8 cellular contexts compared by ENCODE assay signal in genomic region chr16:46830902-46831647, GRCh38. TPM values are rescaled to one million over a fixed set of nuclear protein-coding genes. Genes with fewer than 3 reads are reported as not detected.
DNase-seq lines count a peak whose midpoint lies in the region; ATAC-seq and TF ChIP-seq lines count a peak whose summit lies in the region.

Gene C16orf87, minus strand, starts transcription at chr16:46831180. Its CDS starts 31 bp downstream, at chr16:46831149.

- H3K27me3 Mint-ChIP-seq in T-helper 17 cell: no peaks in the 10 kb centered on the region

- H3K27me3 ChIP-seq in right cardiac atrium (ENCODE audit: control insufficient read depth, insufficient read depth) (no peaks in the 10 kb centered on the region), aorta (ENCODE audit: control insufficient read depth in 1 of 2, insufficient read depth in 2 of 2, low read length in 1 of 2) (no peaks in the 10 kb centered on the region)

- peak within 1 kb of the TSS; percentile 89 for H3K27ac ChIP-seq in right cardiac atrium (ENCODE audit: low read length)
- peak within 1 kb of the TSS; percentile 61 to 65 for H3K27ac ChIP-seq in aorta (ENCODE audit: low read depth in 1 of 2, low read length in 2 of 2)

- H3K27ac Mint-ChIP-seq in T-helper 17 cell: peak within 1 kb of the TSS; percentile 98

- H3K4me3 Mint-ChIP-seq in T-helper 17 cell: peak within 1 kb of the TSS; percentile 99

- H3K9me3 ChIP-seq in T-helper 17 cell (ENCODE audit: control insufficient read depth, low read length, poor library complexity, severe bottlenecking) (no peaks in the 10 kb centered on the region), right cardiac atrium (ENCODE audit: control insufficient read depth, low read length) (no peaks in the 10 kb centered on the region), aorta (ENCODE audit: control insufficient read depth, low read length) (no peaks in the 10 kb centered on the region)

- intact Hi-C loops in right cardiac atrium (cut with DNase I): no loop called here
- intact Hi-C loops in aorta (cut with DNase I): loop anchor here in 1 of 2 donors (5.0 kb wide), 1 partner anchor 39 kb away; no protein-coding TSS in a partner anchor

- peak within 1 kb of the TSS; percentile 83 for H3K4me3 ChIP-seq in right cardiac atrium (ENCODE audit: low read length)
- H3K4me3 ChIP-seq in aorta (ENCODE audit: low read length in 2 of 2): peak within 1 kb of the TSS; percentile 55 to 90

- H3K4me1 ChIP-seq in right cardiac atrium (ENCODE audit: control insufficient read depth, insufficient read depth, low read length) (no peaks in the 10 kb centered on the region), aorta (ENCODE audit: control insufficient read depth in 1 of 2, insufficient read depth in 2 of 2, low read length in 2 of 2) (peaks cover 0 to 2% of the 10 kb centered on the region in 2 donors)

- TF ChIP-seq POLR2A in GM15510 (IDR thresholded peaks at IDR 0.05; ENCODE audit: borderline replicate concordance, extremely low read depth, insufficient read length): peak; percentile 72

- ATAC-seq in HG02885 (IDR thresholded peaks at IDR 0.05; ENCODE audit: poor library complexity, unreplicated experiment) (peak; percentile 95), T-helper 17 cell (peak; percentile 94), right cardiac atrium (peak; percentile 99), aorta (ENCODE audit: low FRiP score) (peak; percentile 98)

- no peaks in the 10 kb centered on the region for H3K36me3 ChIP-seq in aorta (ENCODE audit: control insufficient read depth in 1 of 2, insufficient read depth in 2 of 2, low read length in 1 of 2)

- H3K4me1 Mint-ChIP-seq in T-helper 17 cell: peaks cover 17% of the 10 kb centered on the region

- DNase-seq in NCI-H1694 treated with DMSO at 0.1 percent for 48 hours (lab: John Stamatoyannopoulos, UW) (peak; percentile 79), T-helper 17 cell (peak; percentile 88 to 90 (median 89)), amygdala (lab: John Stamatoyannopoulos, UW) (peak; percentile 40 to 97 (median 91)), right cardiac atrium (peak; percentile 94 to 97 (median 97)), putamen (ENCODE audit: low spot score) (peak; percentile 95), aorta (peak; percentile 95 to 96)

- peaks cover 4% of the 10 kb centered on the region for H3K36me3 Mint-ChIP-seq in T-helper 17 cell (ENCODE audit: low read depth)

- WGBS in right cardiac atrium: under 1% methylated on average over 94 of the region's 94 CpGs
- 0% methylated on average over 60 to 94 of the region's 94 CpGs for WGBS in aorta, 2 donors

RNA-seq across cellular contexts. Expression of gene C16orf87, which starts in this region (rescaled TPM):
- total RNA-seq in T-helper 17 cell (10 to 100 TPM; 12.4 to 20.3 TPM), right cardiac atrium (10 to 100 TPM; 12.0 to 16.7 (median 14.7) TPM), aorta (1 to 10 TPM; 5.6 to 8.8 TPM)
- polyA plus RNA-seq in right cardiac atrium (7.5 TPM), aorta (1 to 10 TPM; 5.6 to 8.0 TPM)

Comparison
In these comparisons a context has a peak if more than half of its experiments do, and no peak if none do; other contexts are left out.
1. Peak in every context shown above with its lines: DNase-seq, ATAC-seq, H3K4me3 ChIP-seq and H3K27ac ChIP-seq.